8 cellular contexts compared by ENCODE assay signal in the genomic region with DNA sequence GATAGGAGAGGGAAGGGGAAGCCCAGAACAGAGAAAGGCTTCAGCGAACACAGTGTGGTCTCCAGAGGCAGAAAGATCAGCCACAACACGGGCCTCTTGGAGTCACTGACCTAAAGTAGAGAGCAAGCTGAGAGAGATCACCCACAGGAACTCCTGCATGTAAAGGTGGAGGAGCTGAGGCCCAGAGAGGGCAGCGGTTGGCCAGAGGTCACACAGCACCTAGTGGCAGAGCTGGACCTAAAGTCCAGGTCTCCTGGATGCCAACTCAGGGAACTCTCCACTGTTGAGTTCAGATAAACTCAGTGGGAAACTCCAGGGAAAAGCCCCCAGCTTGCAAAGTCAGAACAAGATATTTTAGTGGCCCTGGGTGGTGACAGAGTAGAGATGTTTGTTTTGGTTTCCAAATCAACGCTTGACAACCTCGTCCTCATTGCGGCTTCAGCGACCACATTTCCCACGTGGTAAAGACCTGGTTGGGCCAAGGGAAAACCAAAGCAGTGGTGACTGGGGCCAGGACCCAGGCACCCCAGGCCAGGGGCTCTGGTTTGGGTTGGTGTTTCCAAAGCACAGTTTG. TPM values are rescaled to one million over a fixed set of nuclear protein-coding genes. Genes with fewer than 3 reads are reported as not detected.
A peak's percentile ranks its signal among the peaks of the same experiment; 100 is the strongest.
DNase-seq lines count a peak whose midpoint lies in the region; ATAC-seq and TF ChIP-seq lines count a peak whose summit lies in the region.

No MANE protein-coding gene starts in this region.

- H3K9me2 ChIP-seq in PC-3 (replicated peaks; ENCODE audit: low read length) = no peaks in the 10 kb centered on the region

- H3K79me2 ChIP-seq in PC-3 (ENCODE audit: low read length) = peaks cover 91% of the 10 kb centered on the region

- peaks cover 19% of the 10 kb centered on the region for H3K36me3 Mint-ChIP-seq in activated naive CD4-positive, alpha-beta T cell treated with anti-CD3 and anti-CD28 coated beads, Interleukin-2, amount 10 ng/mL, durations not matched to agents 7 days and 5 days
- peaks cover 0 to 15% (median 0%) of the 10 kb centered on the region in 5 donors for H3K36me3 Mint-ChIP-seq in naive thymus-derived CD4-positive, alpha-beta T cell

- H3K27ac ChIP-seq in left ventricle myocardium inferior (replicated peaks) (peak overlapping the region; percentile 91), PC-3 (ENCODE audit: low read length) (no peak overlapping the region), subcutaneous abdominal adipose tissue (ENCODE audit: low read depth, low read length) (peak overlapping the region; percentile 94)
- H3K27ac ChIP-seq in naive thymus-derived CD4-positive, alpha-beta T cell (ENCODE audit: low read depth, low read length) = peak overlapping the region; percentile 98

- ATAC-seq in Right ventricle myocardium inferior (no peak), PC-3 (no peak)
- peak; percentile 51 for ATAC-seq in naive thymus-derived CD4-positive, alpha-beta T cell

- H3K4me3 Mint-ChIP-seq in activated naive CD4-positive, alpha-beta T cell treated with anti-CD3 and anti-CD28 coated beads, Interleukin-2, amount 10 ng/mL, durations not matched to agents 7 days and 5 days = peak overlapping the region; percentile 77
- peak overlapping the region; percentile 82 to 94 (median 90) for H3K4me3 Mint-ChIP-seq in naive thymus-derived CD4-positive, alpha-beta T cell

- H3K27ac Mint-ChIP-seq in activated naive CD4-positive, alpha-beta T cell treated with anti-CD3 and anti-CD28 coated beads, Interleukin-2, amount 10 ng/mL, durations not matched to agents 7 days and 5 days = peak overlapping the region; percentile 93
- peak overlapping the region; percentile 91 to 99 (median 98) for H3K27ac Mint-ChIP-seq in naive thymus-derived CD4-positive, alpha-beta T cell

- CTCF ChIA-PET in PC-3 (lab: Charles Lee) = no interaction called here
- CTCF ChIA-PET in activated naive CD4-positive, alpha-beta T cell treated with anti-CD3 and anti-CD28 coated beads, Interleukin-2, amount 10 ng/mL, durations not matched to agents 7 days and 5 days (lab: Charles Lee) = interaction anchor here (1.0 to 2.9 kb wide), 5 partner anchors 25 to 123 kb away, joined by 4 to 30 read pairs (median 13); no protein-coding TSS in a partner anchor
- CTCF ChIA-PET in naive thymus-derived CD4-positive, alpha-beta T cell (lab: Charles Lee) = interaction anchor here (0.6 to 4.1 kb wide), 5 partner anchors 21 to 44 kb away, joined by 3 to 25 read pairs (median 12); no protein-coding TSS in a partner anchor

- no peak for TF ChIP-seq CTCF in left ventricle myocardium inferior (IDR thresholded peaks at IDR 0.05; ENCODE audit: borderline replicate concordance)
- TF ChIP-seq CTCF in PC-3 (conservative IDR thresholded peaks at IDR 0.05; ENCODE audit: low read depth, low read length) = no peak

- no peaks in the 10 kb centered on the region for H3F3A ChIP-seq in PC-3 (ENCODE audit: low read length, unreplicated experiment)

- no peak overlapping the region for H3K4me2 ChIP-seq in PC-3 (ENCODE audit: low read length)

- H3K9ac ChIP-seq in PC-3 (ENCODE audit: low read length) = no peak overlapping the region
- peak overlapping the region in 2 of 5 donors; percentile 63 to 78 for H3K9ac ChIP-seq in subcutaneous abdominal adipose tissue (ENCODE audit: low read length in 5 of 5)

- H2AFZ ChIP-seq in PC-3 (ENCODE audit: low read length) = no peak overlapping the region

- intact Hi-C loops in left ventricle myocardium inferior (cut with micrococcal nuclease) (loop anchor here (10.0 kb wide), 1 partner anchor 47 kb away; the partner anchor contains the start of gene ALDH4A1), Right ventricle myocardium inferior (cut with DNase I) (loop anchor here (2.0 kb wide), 1 partner anchor 29 kb away; no protein-coding TSS in a partner anchor), PC-3 (cut with micrococcal nuclease) (no loop called here)
- intact Hi-C loops in naive thymus-derived CD4-positive, alpha-beta T cell (cut with micrococcal nuclease) = loop anchor here (1.0 to 10.0 kb wide), 7 partner anchors 20 to 533 kb away; partner anchors contain the start of genes ALDH4A1 (in 1 of the 2) and CAPZB (in 1 of the 2)

- H3K9me3 ChIP-seq in left ventricle myocardium inferior (replicated peaks) = no peaks in the 10 kb centered on the region
- no peaks in the 10 kb centered on the region for H3K9me3 ChIP-seq in PC-3 (ENCODE audit: low read length)
- no peaks in the 10 kb centered on the region for H3K9me3 ChIP-seq in naive thymus-derived CD4-positive, alpha-beta T cell (ENCODE audit: control insufficient read depth in 2 of 3, low read length in 3 of 3)
- no peaks in the 10 kb centered on the region for H3K9me3 ChIP-seq in subcutaneous abdominal adipose tissue (ENCODE audit: control insufficient read depth in 5 of 5, low read length in 5 of 5)

- H3K36me3 ChIP-seq in left ventricle myocardium inferior (no peaks in the 10 kb centered on the region), PC-3 (ENCODE audit: low read depth, low read length) (peaks cover 8% of the 10 kb centered on the region; the same call in 1 of the 2 replicates), subcutaneous abdominal adipose tissue (ENCODE audit: control insufficient read depth in 5 of 5, insufficient read depth in 5 of 5, low read length in 5 of 5) (peaks cover 0 to 3% (median 0%) of the 10 kb centered on the region in 5 donors)
- no peaks in the 10 kb centered on the region for H3K36me3 ChIP-seq in naive thymus-derived CD4-positive, alpha-beta T cell (ENCODE audit: control insufficient read depth in 2 of 3, insufficient read depth in 3 of 3, low read length in 3 of 3)

- no peak for DNase-seq in left ventricle myocardium inferior
- DNase-seq in Right ventricle myocardium inferior (ENCODE audit: missing footprints) = no peak
- no peak for DNase-seq in PC-3
- peak; percentile 91 for DNase-seq in activated naive CD4-positive, alpha-beta T cell treated with anti-CD3 and anti-CD28 coated beads, Interleukin-2, amount 10 ng/mL, durations not matched to agents 7 days and 5 days
- DNase-seq in naive thymus-derived CD4-positive, alpha-beta T cell = peak; percentile 51 to 88 (median 79)
- no peak for DNase-seq in SKM-1 treated with dmso at 0.1 percent for 144 hours (lab: John Stamatoyannopoulos, UW; ENCODE audit: unreplicated experiment)
- no peak for DNase-seq in HCEC 1CT

- H3K4me1 ChIP-seq in left ventricle myocardium inferior (peaks cover 81% of the 10 kb centered on the region), PC-3 (ENCODE audit: insufficient read depth, low read length) (peaks cover 52% of the 10 kb centered on the region), subcutaneous abdominal adipose tissue (ENCODE audit: control insufficient read depth in 5 of 5, insufficient read depth in 5 of 5, low read length in 5 of 5) (peaks cover 15 to 80% (median 76%) of the 10 kb centered on the region in 5 donors)
- peaks cover 77 to 83% of the 10 kb centered on the region in 2 donors for H3K4me1 ChIP-seq in naive thymus-derived CD4-positive, alpha-beta T cell (ENCODE audit: control insufficient read depth in 2 of 2, insufficient read depth in 2 of 2, low read length in 2 of 2)

- H3K27me3 ChIP-seq in left ventricle myocardium inferior (ENCODE audit: low read depth) (no peaks in the 10 kb centered on the region), PC-3 (ENCODE audit: low read length) (no peaks in the 10 kb centered on the region), subcutaneous abdominal adipose tissue (ENCODE audit: control insufficient read depth in 5 of 5, insufficient read depth in 4 of 5, low read length in 5 of 5) (no peaks in the 10 kb centered on the region)
- no peaks in the 10 kb centered on the region for H3K27me3 ChIP-seq in naive thymus-derived CD4-positive, alpha-beta T cell (ENCODE audit: control insufficient read depth in 2 of 2, insufficient read depth in 2 of 2, low read length in 2 of 2)

- H3K27me3 Mint-ChIP-seq in activated naive CD4-positive, alpha-beta T cell treated with anti-CD3 and anti-CD28 coated beads, Interleukin-2, amount 10 ng/mL, durations not matched to agents 7 days and 5 days = peaks cover 22% of the 10 kb centered on the region
- peaks cover 0 to 3% (median 0%) of the 10 kb centered on the region in 5 donors for H3K27me3 Mint-ChIP-seq in naive thymus-derived CD4-positive, alpha-beta T cell

- POLR2A ChIA-PET in PC-3 (lab: Charles Lee; ENCODE audit: unreplicated experiment) = no interaction called here
- POLR2A ChIA-PET in naive thymus-derived CD4-positive, alpha-beta T cell (lab: Charles Lee) = interaction anchor here (1.0 to 12.2 kb wide), 5 partner anchors 8 to 123 kb away, joined by 3 to 181 read pairs (median 4); no protein-coding TSS in a partner anchor

- peaks cover 86% of the 10 kb centered on the region for H3K4me1 Mint-ChIP-seq in activated naive CD4-positive, alpha-beta T cell treated with anti-CD3 and anti-CD28 coated beads, Interleukin-2, amount 10 ng/mL, durations not matched to agents 7 days and 5 days
- peaks cover 69 to 84% (median 80%) of the 10 kb centered on the region in 7 donors for H3K4me1 Mint-ChIP-seq in naive thymus-derived CD4-positive, alpha-beta T cell

- H4K20me1 ChIP-seq in PC-3 (ENCODE audit: low read length) = peaks cover 80% of the 10 kb centered on the region

- no TSS peak for BruUV-seq in PC-3 (replicated peaks; lab: Mats Ljungman, UMichigan)

- no peaks in the 10 kb centered on the region for H3K9me3 Mint-ChIP-seq in activated naive CD4-positive, alpha-beta T cell treated with anti-CD3 and anti-CD28 coated beads, Interleukin-2, amount 10 ng/mL, durations not matched to agents 7 days and 5 days
- peaks cover 0 to 2% (median 0%) of the 10 kb centered on the region in 11 donors for H3K9me3 Mint-ChIP-seq in naive thymus-derived CD4-positive, alpha-beta T cell

- peak overlapping the region; percentile 62 for H3K4me3 ChIP-seq in left ventricle myocardium inferior
- 0 out of 2 replicates have a peak overlapping the region, but pooled peaks have one; percentile 18 for H3K4me3 ChIP-seq in PC-3 (ENCODE audit: low read length)
- H3K4me3 ChIP-seq in naive thymus-derived CD4-positive, alpha-beta T cell (ENCODE audit: low read length) = peak overlapping the region; percentile 50
- peak overlapping the region in 2 of 5 donors; percentile 48 to 55 for H3K4me3 ChIP-seq in subcutaneous abdominal adipose tissue (ENCODE audit: low read depth in 1 of 5, low read length in 5 of 5)

RNA-seq across cellular contexts. Expression of gene IFFO2, which starts 4.6 kb away (rescaled TPM):
- total RNA-seq in left ventricle myocardium inferior (3.3 TPM), Right ventricle myocardium inferior (5.2 TPM), PC-3 (2014; rRNA removed) (30.7 and 55.2 TPM in 2 replicates)
- 10 to 100 TPM; 20.5 to 57.1 (median 28.2) TPM for total RNA-seq in naive thymus-derived CD4-positive, alpha-beta T cell
- polyA plus RNA-seq in naive thymus-derived CD4-positive, alpha-beta T cell = 1 to 10 TPM; 1.1 to 2.7 TPM

RNA-seq across cellular contexts. Expression of gene ALDH4A1, which starts 49.5 kb away (rescaled TPM):
- total RNA-seq in left ventricle myocardium inferior = 35.9 TPM
- total RNA-seq in Right ventricle myocardium inferior = 31.2 TPM
- total RNA-seq in PC-3 (2014; rRNA removed) = 18.1 and 24.9 TPM in 2 replicates
- 1 to 10 TPM; 1.3 to 3.2 (median 1.6) TPM for total RNA-seq in naive thymus-derived CD4-positive, alpha-beta T cell
- 1 to 10 TPM in 1 of 2 donors, under 1 TPM in 1; 0.94 to 1.3 TPM for polyA plus RNA-seq in naive thymus-derived CD4-positive, alpha-beta T cell

Comparison
In these comparisons a context has a peak if more than half of its experiments do, and no peak if none do; other contexts are left out.
1. DNase-seq: peak in activated naive CD4-positive, alpha-beta T cell treated with anti-CD3 and anti-CD28 coated beads, Interleukin-2, amount 10 ng/mL, durations not matched to agents 7 days and 5 days (single experiment) and naive thymus-derived CD4-positive, alpha-beta T cell (9 of 9); none in left ventricle myocardium inferior (single experiment), Right ventricle myocardium inferior (single experiment), PC-3 (single experiment), SKM-1 treated with dmso at 0.1 percent for 144 hours (single experiment) and HCEC 1CT (single experiment).